Comparison of ENCODE assay signal across 8 cellular contexts in genomic region chrX:53682885-53683555, GRCh38. TPM values are rescaled to one million over a fixed set of nuclear protein-coding genes. Genes with fewer than 3 reads are reported as not detected.
DNase-seq lines count a peak whose midpoint lies in the region; ATAC-seq, FAIRE-seq and TF ChIP-seq lines count a peak whose summit lies in the region.

No MANE protein-coding gene starts in this region.

- no peak for TF ChIP-seq EP300 in ovary (IDR thresholded peaks at IDR 0.05)

- no peak overlapping the region for H2AFZ ChIP-seq in ACC112 (ENCODE audit: low read length, unreplicated experiment)

- FAIRE-seq in GM12891 (lab: Jason Lieb, UNC), result peak; percentile 31

- no peaks in the 10 kb centered on the region for H3K27me3 ChIP-seq in ACC112 (ENCODE audit: insufficient read depth, low read length)
- H3K27me3 ChIP-seq in ovary, result no peaks in the 10 kb centered on the region

- peak overlapping the region; percentile 96 for H3K4me3 ChIP-seq in ACC112 (ENCODE audit: low read depth, low read length)
- peak overlapping the region; percentile 77 for H3K4me3 ChIP-seq in fibroblast of pulmonary artery (replicated peaks; ENCODE audit: low read depth, low read length)
- H3K4me3 ChIP-seq in ovary, result peak overlapping the region; percentile 55

- H3K27ac ChIP-seq in ACC112 (ENCODE audit: low read depth, low read length) (peak overlapping the region; percentile 97), ovary (peak overlapping the region; percentile 68 to 81)

- DNase-seq in GM12891 (ENCODE audit: insufficient read length, low spot score) (no peak), NCI-H69 (lab: John Stamatoyannopoulos, UW) (peak; percentile 63), fibroblast of pulmonary artery (ENCODE audit: low read depth) (peak; percentile 62), ovary (peak in 1 of 5 donors; percentile 44)
- peak; percentile 21 for DNase-seq in activated CD8-positive, alpha-beta memory T cell treated with anti-CD3 and anti-CD28 coated beads, Interleukin-2, amount 50 U/mL, for 4 hours

- no peaks in the 10 kb centered on the region for H3K9me3 ChIP-seq in ovary

- H3K79me2 ChIP-seq in ACC112 (ENCODE audit: control insufficient read depth, insufficient read depth, low read length, unreplicated experiment), result peaks cover 71% of the 10 kb centered on the region

- H3K4me1 ChIP-seq in ACC112 (ENCODE audit: control insufficient read depth, insufficient read depth, low read length, unreplicated experiment), result peaks cover 25% of the 10 kb centered on the region
- H3K4me1 ChIP-seq in ovary (ENCODE audit: insufficient read depth), result no peaks in the 10 kb centered on the region

- intact Hi-C loops in ovary (cut with DNase I), result no loop called here

- H3K36me3 ChIP-seq in ACC112 (ENCODE audit: insufficient read depth, low read length) (peaks cover 19% of the 10 kb centered on the region), ovary (no peaks in the 10 kb centered on the region)

- TF ChIP-seq CTCF in fibroblast of pulmonary artery (IDR thresholded peaks at IDR 0.05; ENCODE audit: low read length, missing control alignments) (no peak), ovary (IDR thresholded peaks at IDR 0.05) (no peak)

- no peak for ATAC-seq in GM18858 (IDR thresholded peaks at IDR 0.05; ENCODE audit: unreplicated experiment)
- no peak for ATAC-seq in HG02642 (IDR thresholded peaks at IDR 0.05; ENCODE audit: poor library complexity, unreplicated experiment)

- peak; percentile 36 for TF ChIP-seq POLR2A in GM12891 (IDR thresholded peaks at IDR 0.05; ENCODE audit: low read depth, low read length)
- TF ChIP-seq POLR2A in ovary (IDR thresholded peaks at IDR 0.05), result no peak

- WGBS in ovary, 3 donors, result 30 to 45% (median 40%) methylated on average over 24 of the region's 24 CpGs

TF ChIP-seq in GM12891, 5 proteins besides CTCF, POLR2A, EP300 and RAD21:
- TF ChIP-seq SPI1 (IDR thresholded peaks at IDR 0.05; ENCODE audit: low read depth, low read length), result no peak
- no peak for TF ChIP-seq PAX5 (IDR thresholded peaks at IDR 0.05; ENCODE audit: insufficient read depth, low read length, severe bottlenecking)
- TF ChIP-seq POLR2AphosphoS5 (IDR thresholded peaks at IDR 0.05; ENCODE audit: low read depth, low read length), result peak; percentile 2; the same call in 1 of the 2 replicates
- no peak for TF ChIP-seq POU2F2 (IDR thresholded peaks at IDR 0.05; ENCODE audit: low read depth, low read length)
- no peak for TF ChIP-seq TAF1 (IDR thresholded peaks at IDR 0.05; ENCODE audit: low read depth, low read length)

RNA-seq across cellular contexts. Expression of gene HUWE1, which starts 3.5 kb away (rescaled TPM):
- 83.5 TPM for polyA plus RNA-seq in GM12891 (2012; ENCODE audit: low read depth, missing spikeins)
- 100 to 1,000 TPM in 5 of 7 donors, 10 to 100 TPM in 2; 61.5 to 198 (median 188) TPM for total RNA-seq in ovary
- polyA plus RNA-seq in ovary, result 100 to 1,000 TPM in 1 of 2 donors, 10 to 100 TPM in 1; 58.2 to 189 TPM
